In the genomic region with DNA sequence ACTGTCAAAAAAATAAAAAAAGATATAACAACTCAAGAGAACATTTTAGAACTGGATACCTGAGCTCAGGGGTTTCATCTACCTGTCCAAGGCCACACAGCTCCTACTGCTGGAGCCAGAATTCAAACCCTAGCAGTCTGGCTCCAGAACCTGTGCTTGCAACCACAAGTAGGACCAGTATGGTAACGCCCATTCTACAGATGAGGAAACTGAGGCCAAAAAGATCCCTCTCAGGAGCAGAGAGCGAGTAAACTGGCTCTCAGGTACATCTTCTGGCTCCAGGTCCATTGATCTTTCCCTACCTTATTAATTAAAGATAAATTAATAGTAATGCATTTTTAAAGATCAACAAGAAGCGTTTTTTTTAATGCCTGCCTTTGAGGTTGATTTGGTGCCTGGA, we compare ENCODE assay signal across 1 cellular context.
TF ChIP-seq lines count a peak whose summit lies in the region.

No MANE protein-coding gene starts in this region.

TF ChIP-seq in A549, 52 proteins besides CTCF, POLR2A, EP300 and RAD21:
- TF ChIP-seq CHD4 (IDR thresholded peaks at IDR 0.05; ENCODE audit: borderline replicate concordance) (no peak), HEYL (CRISPR knock-in tag; IDR thresholded peaks at IDR 0.05) (no peak), HOXB5 (CRISPR knock-in tag; IDR thresholded peaks at IDR 0.05) (no peak), ZSCAN20 (CRISPR knock-in tag; IDR thresholded peaks at IDR 0.05) (no peak), JUN (IDR thresholded peaks at IDR 0.05) (no peak), MYC (IDR thresholded peaks at IDR 0.05; ENCODE audit: borderline replicate concordance, low read length) (no peak), BHLHE40 (IDR thresholded peaks at IDR 0.05; ENCODE audit: low read depth, low read length) (no peak), ESRRA (IDR thresholded peaks at IDR 0.05; ENCODE audit: borderline replicate concordance, low read length) (no peak)
- TF ChIP-seq, protein P1, sequence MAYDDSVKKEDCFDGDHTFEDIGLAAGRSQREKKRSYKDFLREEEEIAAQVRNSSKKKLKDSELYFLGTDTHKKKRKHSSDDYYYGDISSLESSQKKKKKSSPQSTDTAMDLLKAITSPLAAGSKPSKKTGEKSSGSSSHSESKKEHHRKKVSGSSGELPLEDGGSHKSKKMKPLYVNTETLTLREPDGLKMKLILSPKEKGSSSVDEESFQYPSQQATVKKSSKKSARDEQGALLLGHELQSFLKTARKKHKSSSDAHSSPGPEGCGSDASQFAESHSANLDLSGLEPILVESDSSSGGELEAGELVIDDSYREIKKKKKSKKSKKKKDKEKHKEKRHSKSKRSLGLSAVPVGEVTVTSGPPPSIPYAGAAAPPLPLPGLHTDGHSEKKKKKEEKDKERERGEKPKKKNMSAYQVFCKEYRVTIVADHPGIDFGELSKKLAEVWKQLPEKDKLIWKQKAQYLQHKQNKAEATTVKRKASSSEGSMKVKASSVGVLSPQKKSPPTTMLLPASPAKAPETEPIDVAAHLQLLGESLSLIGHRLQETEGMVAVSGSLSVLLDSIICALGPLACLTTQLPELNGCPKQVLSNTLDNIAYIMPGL (CRISPR knock-in tag; IDR thresholded peaks at IDR 0.05; ENCODE audit: borderline replicate concordance) = no peak
- TF ChIP-seq, protein P2, sequence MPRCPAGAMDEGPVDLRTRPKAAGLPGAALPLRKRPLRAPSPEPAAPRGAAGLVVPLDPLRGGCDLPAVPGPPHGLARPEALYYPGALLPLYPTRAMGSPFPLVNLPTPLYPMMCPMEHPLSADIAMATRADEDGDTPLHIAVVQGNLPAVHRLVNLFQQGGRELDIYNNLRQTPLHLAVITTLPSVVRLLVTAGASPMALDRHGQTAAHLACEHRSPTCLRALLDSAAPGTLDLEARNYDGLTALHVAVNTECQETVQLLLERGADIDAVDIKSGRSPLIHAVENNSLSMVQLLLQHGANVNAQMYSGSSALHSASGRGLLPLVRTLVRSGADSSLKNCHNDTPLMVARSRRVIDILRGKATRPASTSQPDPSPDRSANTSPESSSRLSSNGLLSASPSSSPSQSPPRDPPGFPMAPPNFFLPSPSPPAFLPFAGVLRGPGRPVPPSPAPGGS (IDR thresholded peaks at IDR 0.05) = no peak
